Comparison of ENCODE assay signal across 18 cellular contexts in genomic region chr1:227958617-227959324, GRCh38. TPM values are rescaled to one million over a fixed set of nuclear protein-coding genes. Genes with fewer than 3 reads are reported as not detected.
A peak's percentile ranks its signal among the peaks of the same experiment; 100 is the strongest.
DNase-seq lines count a peak whose midpoint lies in the region; ATAC-seq and TF ChIP-seq lines count a peak whose summit lies in the region.
"Had no signal": no experiment of that assay in that cellular context is flagged by ENCODE, and none has a peak within 500 bp of the region (broad histone marks: within the 10 kb centered on the region; RNA-seq: fewer than 3 reads in every experiment).

No MANE protein-coding gene starts in this region.

- H3K4me1 Mint-ChIP-seq in activated CD8-positive, alpha-beta T cell treated with anti-CD3 and anti-CD28 coated beads for 36 hours (ENCODE audit: low read depth) = no peaks in the 10 kb centered on the region

- H3K27ac Mint-ChIP-seq in activated CD8-positive, alpha-beta T cell treated with anti-CD3 and anti-CD28 coated beads for 36 hours = no peak overlapping the region

- intact Hi-C loops in spleen (cut with DNase I; ENCODE audit: low total_unique reads) = no loop called here
- intact Hi-C loops in activated CD8-positive, alpha-beta T cell treated with anti-CD3 and anti-CD28 coated beads for 36 hours (cut with micrococcal nuclease) = no loop called here

- H3K9me3 Mint-ChIP-seq in activated CD8-positive, alpha-beta T cell treated with anti-CD3 and anti-CD28 coated beads for 36 hours = no peaks in the 10 kb centered on the region

- peaks cover 0 to 60% (median 13%) of the 10 kb centered on the region in 7 donors for H3K27me3 ChIP-seq in spleen (replicated peaks in 1 of 7)
- no peaks in the 10 kb centered on the region for H3K27me3 ChIP-seq in effector memory CD4-positive, alpha-beta T cell (replicated peaks; ENCODE audit: control insufficient read depth, insufficient read depth, low read length, poor library complexity, severe bottlenecking)

- no peak for TF ChIP-seq CTCF in spleen (IDR thresholded peaks at IDR 0.05 in 8 of 11, conservative IDR thresholded peaks at IDR 0.05 in 3 of 11)
- no peak for TF ChIP-seq CTCF in activated CD8-positive, alpha-beta T cell treated with anti-CD3 and anti-CD28 coated beads for 36 hours (IDR thresholded peaks at IDR 0.05)

- no peaks in the 10 kb centered on the region for H3K36me3 Mint-ChIP-seq in activated CD8-positive, alpha-beta T cell treated with anti-CD3 and anti-CD28 coated beads for 36 hours (ENCODE audit: low read depth)

- no peaks in the 10 kb centered on the region for H3K36me3 ChIP-seq in spleen
- no peaks in the 10 kb centered on the region for H3K36me3 ChIP-seq in effector memory CD4-positive, alpha-beta T cell (ENCODE audit: control insufficient read depth, insufficient read depth, low read length)

- no peak overlapping the region for H3K4me3 ChIP-seq in spleen
- H3K4me3 ChIP-seq in effector memory CD4-positive, alpha-beta T cell (ENCODE audit: insufficient read depth, low read depth, low read length, poor library complexity, severe bottlenecking) = no peak overlapping the region
- H3K4me3 ChIP-seq: K562 had no signal

- no peaks in the 10 kb centered on the region for H3K4me1 ChIP-seq in spleen
- no peaks in the 10 kb centered on the region for H3K4me1 ChIP-seq in effector memory CD4-positive, alpha-beta T cell (ENCODE audit: control insufficient read depth, insufficient read depth, low read length, poor library complexity, severe bottlenecking)

- H3K4me3 Mint-ChIP-seq in activated CD8-positive, alpha-beta T cell treated with anti-CD3 and anti-CD28 coated beads for 36 hours = no peak overlapping the region

- 60 to 68% (median 64%) methylated on average over 2 of the region's 2 CpGs for WGBS in spleen, 5 donors

- no peak for ATAC-seq in activated CD8-positive, alpha-beta T cell treated with anti-CD3 and anti-CD28 coated beads for 36 hours
- ATAC-seq: K562 had no signal

- no peak for TF ChIP-seq POLR2A in spleen (IDR thresholded peaks at IDR 0.05)

- H3K27ac ChIP-seq in spleen = no peak overlapping the region
- H3K27ac ChIP-seq in effector memory CD4-positive, alpha-beta T cell (ENCODE audit: insufficient read depth, low read length, poor library complexity, severe bottlenecking) = no peak overlapping the region

- POLR2A ChIA-PET in activated CD8-positive, alpha-beta T cell treated with anti-CD3 and anti-CD28 coated beads for 36 hours (lab: Charles Lee) = interaction anchor here (0.5 to 0.6 kb wide), 2 partner anchors 28 to 474 kb away, joined by 3 read pairs; no protein-coding TSS in a partner anchor

- H3K9me3 ChIP-seq in spleen = peaks cover 0 to 6% (median 0%) of the 10 kb centered on the region in 8 donors
- no peaks in the 10 kb centered on the region for H3K9me3 ChIP-seq in effector memory CD4-positive, alpha-beta T cell (ENCODE audit: control insufficient read depth, low read length)

- H3K27me3 Mint-ChIP-seq in activated CD8-positive, alpha-beta T cell treated with anti-CD3 and anti-CD28 coated beads for 36 hours = peaks cover 25% of the 10 kb centered on the region

- DNase-seq in RPMI8226 (peak; percentile 1), mesenteric fat pad (ENCODE audit: low spot score) (peak; percentile 24), spleen (peak; percentile 31), GOT3 (lab: John Stamatoyannopoulos, UW) (no peak)
- DNase-seq in activated CD8-positive, alpha-beta memory T cell treated with anti-CD3 and anti-CD28 coated beads, Interleukin-2, amount 50 U/mL, for 48 hours = peak; percentile 37
- DNase-seq in effector memory CD4-positive, alpha-beta T cell = no peak
- no peak for DNase-seq in activated CD8-positive, alpha-beta T cell treated with anti-CD3 and anti-CD28 coated beads for 36 hours
- DNase-seq: ACHN, C1 segment of cervical spinal cord, DMS79 treated with DMSO at 0.1 percent for 48 hours, NCI-H1105 treated with DMSO at 0.1 percent for 48 hours, NCI-H1694, NCI-H2081 treated with DMSO at 0.1 percent for 48 hours, NCI-H510A treated with DMSO at 0.1 percent for 48 hours, NCI-H774, SHP77 had no signal

- CTCF ChIA-PET in activated CD8-positive, alpha-beta T cell treated with anti-CD3 and anti-CD28 coated beads for 36 hours (lab: Charles Lee) = interaction anchor here (0.6 kb wide), 1 partner anchor 41 kb away, joined by 3 read pairs; no protein-coding TSS in a partner anchor

RNA-seq across cellular contexts. Expression of gene WNT9A, which starts 11.0 kb away (rescaled TPM):
- total RNA-seq in mesenteric fat pad = 1.3 TPM
- total RNA-seq in spleen = 1 to 10 TPM in 4 of 7 donors, under 1 TPM in 3; 0.37 to 3.6 (median 1.2) TPM
- under 1 TPM; 0.08 to 0.70 (median 0.11) TPM for polyA plus RNA-seq in spleen
- total RNA-seq in activated CD8-positive, alpha-beta T cell treated with anti-CD3 and anti-CD28 coated beads for 36 hours = not detected
- total RNA-seq: OCI-LY7 had no signal

RNA-seq across cellular contexts. Expression of gene WNT3A, which starts 48.0 kb away (rescaled TPM):
- total RNA-seq in mesenteric fat pad (not detected), spleen (not detected)
- not detected for polyA plus RNA-seq in spleen
- total RNA-seq in activated CD8-positive, alpha-beta T cell treated with anti-CD3 and anti-CD28 coated beads for 36 hours = not detected
- total RNA-seq: K562, OCI-LY7 had no signal
- polyA plus RNA-seq: K562 had no signal

Comparison
In these comparisons a context has a peak if more than half of its experiments do, and no peak if none do; other contexts are left out.
1. DNase-seq: peak in RPMI8226 (single experiment), activated CD8-positive, alpha-beta memory T cell treated with anti-CD3 and anti-CD28 coated beads, Interleukin-2, amount 50 U/mL, for 48 hours (single experiment), mesenteric fat pad (single experiment) and spleen (single experiment); none in effector memory CD4-positive, alpha-beta T cell (0 of 3), GOT3 (single experiment) and activated CD8-positive, alpha-beta T cell treated with anti-CD3 and anti-CD28 coated beads for 36 hours (single experiment).